In genomic region chr11:16738198-16738948, GRCh38 we compare ENCODE assay signal across 8 cellular contexts. TPM values are rescaled to one million over a fixed set of nuclear protein-coding genes. Genes with fewer than 3 reads are reported as not detected.
DNase-seq lines count a peak whose midpoint lies in the region; ATAC-seq and TF ChIP-seq lines count a peak whose summit lies in the region.

TSS of gene C11orf58 (plus strand) at chr11:16738647. CDS start at chr11:16738779, 132 bp downstream.

- peak; percentile 6 for TF ChIP-seq CTCF in GM12864 (IDR thresholded peaks at IDR 0.05; ENCODE audit: low read depth, low read length, missing control alignments)
- TF ChIP-seq CTCF in ovary (IDR thresholded peaks at IDR 0.05), result no peak
- no peak for TF ChIP-seq CTCF in thyroid gland (IDR thresholded peaks at IDR 0.05)

- TF ChIP-seq EP300 in ovary (IDR thresholded peaks at IDR 0.05), result no peak

- H3K27ac ChIP-seq in ovary, result peak within 1 kb of the TSS; percentile 66 to 77
- H3K27ac ChIP-seq in thyroid gland, result peak within 1 kb of the TSS; percentile 75 to 93 (median 92)

- WGBS in ovary, 3 donors, result 0 to 1% (median 1%) methylated on average over 45 to 46 of the region's 46 CpGs
- 0% methylated on average over 34 to 44 of the region's 46 CpGs for WGBS in thyroid gland, 2 donors

- H3K4me3 ChIP-seq in GM12864 (ENCODE audit: low read depth, low read length) (peak within 1 kb of the TSS; percentile 72), ovary (peak within 1 kb of the TSS; percentile 97), thyroid gland (replicated peaks in 1 of 3) (peak within 1 kb of the TSS; percentile 63 to 95 (median 65))

- DNase-seq in GM12864 (ENCODE audit: low read depth) (peak; percentile 90), NCI-H1417 (lab: John Stamatoyannopoulos, UW) (peak; percentile 99), SW 1271 (lab: John Stamatoyannopoulos, UW) (peak; percentile 85 to 97), Right ventricle myocardium inferior (ENCODE audit: missing footprints) (peak; percentile 96), ovary (peak; percentile 94 to 97 (median 95)), thyroid gland (peak; percentile 95 to 97)
- DNase-seq in activated naive CD8-positive, alpha-beta T cell treated with anti-CD3 and anti-CD28 coated beads, Interleukin-2, amount 50 U/mL, for 16 hours (ENCODE audit: low read depth, low spot score), result peak; percentile 88

- TF ChIP-seq POLR2A in ovary (IDR thresholded peaks at IDR 0.05) (peak; percentile 91), thyroid gland (IDR thresholded peaks at IDR 0.05) (peak; percentile 60 to 93)

- intact Hi-C loops in Right ventricle myocardium inferior (cut with DNase I), result loop anchor here (5.0 to 10.0 kb wide), 3 partner anchors 754 to 1134 kb away; no protein-coding TSS in a partner anchor
- intact Hi-C loops in ovary (cut with DNase I), result no loop called here
- intact Hi-C loops in thyroid gland (cut with DNase I), result no loop called here

- H3K36me3 ChIP-seq in ovary (no peaks in the 10 kb centered on the region), thyroid gland (no peaks in the 10 kb centered on the region)

- H3K9me3 ChIP-seq in ovary, result no peaks in the 10 kb centered on the region
- no peaks in the 10 kb centered on the region for H3K9me3 ChIP-seq in thyroid gland

- ATAC-seq in HG02759 (IDR thresholded peaks at IDR 0.05; ENCODE audit: unreplicated experiment) (peak; percentile 97), Right ventricle myocardium inferior (peak; percentile 98)

- H3K4me1 ChIP-seq in ovary (ENCODE audit: insufficient read depth) (peaks cover 10% of the 10 kb centered on the region), thyroid gland (peaks cover 17 to 24% of the 10 kb centered on the region in 2 donors)

- H3K27me3 ChIP-seq in ovary (no peaks in the 10 kb centered on the region), thyroid gland (no peaks in the 10 kb centered on the region)

RNA-seq across cellular contexts. Expression of gene C11orf58, which starts in this region (rescaled TPM):
- 102 TPM for total RNA-seq in Right ventricle myocardium inferior
- total RNA-seq in ovary, result 100 to 1,000 TPM; 131 to 161 (median 144) TPM
- 100 to 1,000 TPM; 166 to 175 TPM for polyA plus RNA-seq in ovary
- total RNA-seq in thyroid gland, result 100 to 1,000 TPM; 190 to 280 (median 195) TPM

Comparison
In these comparisons a context has a peak if more than half of its experiments do, and no peak if none do; other contexts are left out.
1. Peak in every context shown above with its lines: DNase-seq, ATAC-seq, H3K4me3 ChIP-seq and H3K27ac ChIP-seq.